Comparison of ENCODE assay signal across 12 cellular contexts in genomic region chr12:89864419-89864818, GRCh38.
A peak's percentile ranks its signal among the peaks of the same experiment; 100 is the strongest.
DNase-seq lines count a peak whose midpoint lies in the region; ATAC-seq lines count a peak whose summit lies in the region.
"Had no signal": no experiment of that assay in that cellular context is flagged by ENCODE, and none has a peak within 500 bp of the region (broad histone marks: within the 10 kb centered on the region; RNA-seq: fewer than 3 reads in every experiment).

No MANE protein-coding gene starts in this region.

- DNase-seq in CD4-positive, alpha-beta memory T cell: no peak
- DNase-seq in mesenchymal stem cell: peak; percentile 9
- DNase-seq in occipital lobe (lab: John Stamatoyannopoulos, UW): no peak
- DNase-seq: effector CD8-positive, alpha-beta T cell; HFFc6; NCI-H1048; NCI-H510A treated with DMSO at 0.1 percent for 48 hours had no signal

- peaks cover 43 to 63% (median 55%) of the 10 kb centered on the region in 4 donors for H3K4me1 Mint-ChIP-seq in CD4-positive, alpha-beta memory T cell
- H3K4me1 Mint-ChIP-seq in IgD-negative memory B cell: peaks cover 34 to 44% (median 36%) of the 10 kb centered on the region in 3 donors
- H3K4me1 Mint-ChIP-seq in activated naive CD8-positive, alpha-beta T cell (ENCODE audit: low read depth): peaks cover 50% of the 10 kb centered on the region

- peak overlapping the region; percentile 91 to 99 (median 99) for H3K27ac Mint-ChIP-seq in CD4-positive, alpha-beta memory T cell
- peak overlapping the region; percentile 92 to 99 (median 98) for H3K27ac Mint-ChIP-seq in IgD-negative memory B cell
- H3K27ac Mint-ChIP-seq in activated naive CD8-positive, alpha-beta T cell: peak overlapping the region; percentile 47

- H3K27me3 ChIP-seq in CD4-positive, alpha-beta memory T cell (ENCODE audit: insufficient read depth, low read length): no peaks in the 10 kb centered on the region
- no peaks in the 10 kb centered on the region for H3K27me3 ChIP-seq in mesenchymal stem cell (ENCODE audit: control insufficient read depth in 1 of 2, insufficient read depth in 1 of 2, low read length in 2 of 2)

- H3K27ac ChIP-seq in CD4-positive, alpha-beta memory T cell (ENCODE audit: low read depth, low read length): peak overlapping the region; percentile 95
- H3K27ac ChIP-seq in mesenchymal stem cell (ENCODE audit: low read length, poor library complexity, severe bottlenecking): no peak overlapping the region

- H3K27me3 Mint-ChIP-seq in CD4-positive, alpha-beta memory T cell: no peaks in the 10 kb centered on the region
- no peaks in the 10 kb centered on the region for H3K27me3 Mint-ChIP-seq in IgD-negative memory B cell
- no peaks in the 10 kb centered on the region for H3K27me3 Mint-ChIP-seq in activated naive CD8-positive, alpha-beta T cell

- peaks cover 56% of the 10 kb centered on the region for H3K4me1 ChIP-seq in CD4-positive, alpha-beta memory T cell (ENCODE audit: insufficient read depth, low read length)
- no peaks in the 10 kb centered on the region for H3K4me1 ChIP-seq in mesenchymal stem cell (ENCODE audit: control insufficient read depth, insufficient read depth, low read depth, low read length)

- H2BK12ac ChIP-seq in mesenchymal stem cell (ENCODE audit: low read length in 2 of 2): no peak overlapping the region

- H3K9me3 Mint-ChIP-seq in CD4-positive, alpha-beta memory T cell: peaks cover 0 to 4% (median 2%) of the 10 kb centered on the region in 8 donors
- H3K9me3 Mint-ChIP-seq in IgD-negative memory B cell: peaks cover 0 to 2% (median 0%) of the 10 kb centered on the region in 3 donors
- peaks cover 5% of the 10 kb centered on the region for H3K9me3 Mint-ChIP-seq in activated naive CD8-positive, alpha-beta T cell (ENCODE audit: low read depth)
- H3K9me3 Mint-ChIP-seq: HFFc6 had no signal

- WGBS in mesenchymal stem cell: 60% methylated on average over 1 of the region's 1 CpG

- H2AK5ac ChIP-seq in mesenchymal stem cell (ENCODE audit: low read length, severe bottlenecking): no peak overlapping the region

- CTCF ChIA-PET in CD4-positive, alpha-beta memory T cell (lab: Charles Lee; ENCODE audit: partially characterized antibody): interaction anchor here (1.0 to 3.4 kb wide), 6 partner anchors 10 to 239 kb away, joined by 3 to 27 read pairs (median 8); partner anchors contain the start of gene ATP2B1

- POLR2A ChIA-PET in CD4-positive, alpha-beta memory T cell (lab: Charles Lee; ENCODE audit: partially characterized antibody): interaction anchor here (0.7 to 13.9 kb wide), 27 partner anchors 9 to 1722 kb away, joined by 3 to 296 read pairs (median 7); partner anchors contain the start of genes ATP2B1, CEP290, DUSP6 and GALNT4

- H3K9me3 ChIP-seq in CD4-positive, alpha-beta memory T cell (ENCODE audit: control insufficient read depth in 1 of 2, low read length in 2 of 2): no peaks in the 10 kb centered on the region
- no peaks in the 10 kb centered on the region for H3K9me3 ChIP-seq in mesenchymal stem cell (ENCODE audit: control insufficient read depth, low read length)

- no peak overlapping the region for H2BK5ac ChIP-seq in mesenchymal stem cell (ENCODE audit: low read depth, low read length, poor library complexity, severe bottlenecking)

- H2BK15ac ChIP-seq in mesenchymal stem cell (ENCODE audit: low read depth, poor library complexity, severe bottlenecking): no peak overlapping the region

- no peak overlapping the region for H3K14ac ChIP-seq in mesenchymal stem cell (ENCODE audit: low read length in 2 of 2)

- no peak overlapping the region for H3K4me2 ChIP-seq in mesenchymal stem cell (ENCODE audit: low read length, poor library complexity, severe bottlenecking)

- no peak overlapping the region for H3K4me3 ChIP-seq in CD4-positive, alpha-beta memory T cell (ENCODE audit: low read length in 2 of 2)
- H3K4me3 ChIP-seq in mesenchymal stem cell (ENCODE audit: insufficient read depth in 1 of 2, low read depth in 1 of 2, low read length in 2 of 2): no peak overlapping the region

- H3K23ac ChIP-seq in mesenchymal stem cell (ENCODE audit: low read length in 2 of 2): no peak overlapping the region

- H4K91ac ChIP-seq in mesenchymal stem cell (ENCODE audit: low read length): no peak overlapping the region

- no peaks in the 10 kb centered on the region for H3K79me1 ChIP-seq in mesenchymal stem cell (replicated peaks; ENCODE audit: low read length, poor library complexity, severe bottlenecking)

- peaks cover 0 to 8% of the 10 kb centered on the region in 2 donors for H3K36me3 Mint-ChIP-seq in CD4-positive, alpha-beta memory T cell
- H3K36me3 Mint-ChIP-seq in IgD-negative memory B cell: peaks cover 3% of the 10 kb centered on the region
- peaks cover 8% of the 10 kb centered on the region for H3K36me3 Mint-ChIP-seq in activated naive CD8-positive, alpha-beta T cell

- no peak overlapping the region for H3K4ac ChIP-seq in mesenchymal stem cell (ENCODE audit: low read depth in 1 of 2, low read length in 2 of 2)

- no peaks in the 10 kb centered on the region for H3K36me3 ChIP-seq in CD4-positive, alpha-beta memory T cell (ENCODE audit: insufficient read depth, low read length)
- H3K36me3 ChIP-seq in mesenchymal stem cell (ENCODE audit: control insufficient read depth in 1 of 2, insufficient read depth in 2 of 2, low read depth in 1 of 2, low read length in 2 of 2): no peaks in the 10 kb centered on the region

- no peak for ATAC-seq in GM21737 (IDR thresholded peaks at IDR 0.05; ENCODE audit: unreplicated experiment)
- no peak for ATAC-seq in GM18517 (IDR thresholded peaks at IDR 0.05; ENCODE audit: unreplicated experiment)

- no peak overlapping the region for H4K8ac ChIP-seq in mesenchymal stem cell (ENCODE audit: low read length)

- intact Hi-C loops in CD4-positive, alpha-beta memory T cell (cut with micrococcal nuclease): loop anchor here (2.0 to 5.0 kb wide), 3 partner anchors 238 to 512 kb away; partner anchors contain the start of genes DUSP6 and POC1B

- H2BK120ac ChIP-seq in mesenchymal stem cell (ENCODE audit: low read depth, low read length): no peak overlapping the region

- H3K18ac ChIP-seq in mesenchymal stem cell (ENCODE audit: low read depth in 1 of 2, low read length in 2 of 2): no peak overlapping the region

- no peak overlapping the region for H3K9ac ChIP-seq in mesenchymal stem cell (ENCODE audit: low read length)

- H3K4me3 Mint-ChIP-seq in CD4-positive, alpha-beta memory T cell: peak overlapping the region in 7 of 8 donors; percentile 9 to 87 (median 57)
- peak overlapping the region in 2 of 4 donors; percentile 79 to 80 for H3K4me3 Mint-ChIP-seq in IgD-negative memory B cell
- no peak overlapping the region for H3K4me3 Mint-ChIP-seq in activated naive CD8-positive, alpha-beta T cell
- H3K4me3 Mint-ChIP-seq: HFFc6, nephron had no signal

- no peak overlapping the region for H2AFZ ChIP-seq in mesenchymal stem cell (ENCODE audit: low read depth, low read length)

Comparison
In these comparisons a context has a peak if more than half of its experiments do, and no peak if none do; other contexts are left out.
1. H3K27ac Mint-ChIP-seq: peak in every context shown above with its lines; median percentile 99 in CD4-positive, alpha-beta memory T cell; 98 in IgD-negative memory B cell; 47 in activated naive CD8-positive, alpha-beta T cell.